Comparison of ENCODE assay signal across 10 cellular contexts in the genomic region with DNA sequence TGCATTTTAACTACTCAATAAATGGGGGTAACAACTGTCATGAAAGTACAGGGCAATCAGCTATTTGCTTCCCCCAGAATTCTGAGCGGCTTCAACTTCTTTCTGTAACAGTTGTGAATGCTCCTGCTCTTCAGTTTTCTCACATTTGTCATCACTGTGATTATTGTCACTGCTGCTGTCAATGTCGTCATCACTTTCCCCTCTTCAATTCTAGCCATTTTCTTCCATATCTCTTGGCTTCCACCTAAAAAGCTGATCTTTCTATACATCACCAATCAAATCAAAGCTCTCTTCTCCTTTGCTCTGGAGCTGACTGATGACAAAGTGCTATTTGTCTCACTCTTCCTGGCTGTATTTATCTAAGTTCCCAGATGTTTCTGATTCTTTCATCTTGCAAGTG.
"Had no signal": no experiment of that assay in that cellular context is flagged by ENCODE, and none has a peak within 500 bp of the region (broad histone marks: within the 10 kb centered on the region; RNA-seq: fewer than 3 reads in every experiment).

No MANE protein-coding gene starts in this region.

- H2AFZ ChIP-seq: GM23248 had no signal

- ATAC-seq: HCT116 had no signal

- H3K4me3 ChIP-seq: GM23248, HAP-1 had no signal

- H3K27ac Mint-ChIP-seq: H9, HFFc6 had no signal

- H3K9me3 Mint-ChIP-seq: H9, HFFc6 had no signal

- H3K4me1 Mint-ChIP-seq: H9 had no signal

- H3K27ac ChIP-seq: GM23248 had no signal

- FAIRE-seq: H1, H54 had no signal

- H3K36me3 ChIP-seq: HAP-1 had no signal

- H3K4me1 ChIP-seq: HAP-1 had no signal

- H3K9ac ChIP-seq: GM23248 had no signal

- H3K9me3 ChIP-seq: HAP-1 had no signal

- H3K4me3 Mint-ChIP-seq: H9, HFFc6 had no signal

- DNase-seq: GM23248, GOT3, H7, H9, HCEC 1CT, HFFc6 had no signal
